In genomic region chr17:65538679-65539529, GRCh38 we compare ENCODE assay signal across 13 cellular contexts. TPM values are rescaled to one million over a fixed set of nuclear protein-coding genes. Genes with fewer than 3 reads are reported as not detected.
DNase-seq lines count a peak whose midpoint lies in the region; ATAC-seq, FAIRE-seq and TF ChIP-seq lines count a peak whose summit lies in the region.
"Had no signal": no experiment of that assay in that cellular context is flagged by ENCODE, and none has a peak within 500 bp of the region (broad histone marks: within the 10 kb centered on the region; RNA-seq: fewer than 3 reads in every experiment).

No MANE protein-coding gene starts in this region.

- no peak overlapping the region for H3K9ac ChIP-seq in HepG2 (ENCODE audit: insufficient read depth, low read depth, low read length)

- H4K20me1 ChIP-seq in HepG2 (ENCODE audit: insufficient read depth, low read length) = peaks cover 96% of the 10 kb centered on the region

- no peaks in the 10 kb centered on the region for H3K9me3 Mint-ChIP-seq in CD4-positive, alpha-beta memory T cell
- H3K9me3 Mint-ChIP-seq in activated T-helper 1 cell treated with anti-CD3 and anti-CD28 coated beads, Interleukin-12 subunit alpha, Interleukin-12 subunit beta, Interleukin-2, Interleukin-4 antibody, amounts not matched to agents 30 ng/mL and 10 ng/mL and 1 ng/mL, durations not matched to agents 14 hours and 24 hours and 36 hours = no peaks in the 10 kb centered on the region

- TF ChIP-seq RAD21 in HepG2 (CRISPR knock-in tag; IDR thresholded peaks at IDR 0.05) = no peak

- intact Hi-C loops in CD4-positive, alpha-beta memory T cell (cut with micrococcal nuclease) = loop anchor here (2.0 kb wide), 1 partner anchor 18 kb away; no protein-coding TSS in a partner anchor
- intact Hi-C loops in activated T-helper 1 cell treated with anti-CD3 and anti-CD28 coated beads, Interleukin-12 subunit alpha, Interleukin-12 subunit beta, Interleukin-2, Interleukin-4 antibody, amounts not matched to agents 30 ng/mL and 10 ng/mL and 1 ng/mL, durations not matched to agents 14 hours and 24 hours and 36 hours (cut with micrococcal nuclease) = no loop called here
- intact Hi-C loops in HepG2 (cut with micrococcal nuclease; ENCODE audit: unreplicated experiment) = no loop called here

- H3K27ac Mint-ChIP-seq in CD4-positive, alpha-beta memory T cell = peak overlapping the region in 6 of 7 donors; percentile 52 to 84 (median 79)
- peak overlapping the region; percentile 58 for H3K27ac Mint-ChIP-seq in activated T-helper 1 cell treated with anti-CD3 and anti-CD28 coated beads, Interleukin-12 subunit alpha, Interleukin-12 subunit beta, Interleukin-2, Interleukin-4 antibody, amounts not matched to agents 30 ng/mL and 10 ng/mL and 1 ng/mL, durations not matched to agents 14 hours and 24 hours and 36 hours

- 95% methylated on average over 12 of the region's 12 CpGs for WGBS in HepG2 (ENCODE audit: low lambda C conversion rate)
- WGBS in suprapubic skin = 77% methylated on average over 12 of the region's 12 CpGs

- H3K4me2 ChIP-seq in HepG2 (ENCODE audit: low read depth, low read length) = no peak overlapping the region

- H3K4me3 ChIP-seq in AG10803 (ENCODE audit: low read length) (peak overlapping the region; percentile 22; the same call in 1 of the 2 replicates), HepG2 (replicated peaks in 1 of 3; ENCODE audit: insufficient read depth in 1 of 3, low read depth in 2 of 3, low read length in 3 of 3) (no peak overlapping the region), suprapubic skin (no peak overlapping the region)
- no peak overlapping the region for H3K4me3 ChIP-seq in CD4-positive, alpha-beta memory T cell (ENCODE audit: low read length in 2 of 2)
- H3K4me3 ChIP-seq: heart left ventricle, upper lobe of left lung had no signal

- H3K27me3 Mint-ChIP-seq in CD4-positive, alpha-beta memory T cell = no peaks in the 10 kb centered on the region
- H3K27me3 Mint-ChIP-seq in activated T-helper 1 cell treated with anti-CD3 and anti-CD28 coated beads, Interleukin-12 subunit alpha, Interleukin-12 subunit beta, Interleukin-2, Interleukin-4 antibody, amounts not matched to agents 30 ng/mL and 10 ng/mL and 1 ng/mL, durations not matched to agents 14 hours and 24 hours and 36 hours (ENCODE audit: insufficient read depth) = peaks cover 12% of the 10 kb centered on the region

- peaks cover 21 to 40% (median 32%) of the 10 kb centered on the region in 4 donors for H3K4me1 Mint-ChIP-seq in CD4-positive, alpha-beta memory T cell
- H3K4me1 Mint-ChIP-seq in activated T-helper 1 cell treated with anti-CD3 and anti-CD28 coated beads, Interleukin-12 subunit alpha, Interleukin-12 subunit beta, Interleukin-2, Interleukin-4 antibody, amounts not matched to agents 30 ng/mL and 10 ng/mL and 1 ng/mL, durations not matched to agents 14 hours and 24 hours and 36 hours (ENCODE audit: low read depth) = peaks cover 7% of the 10 kb centered on the region

- no TSS peak for BruUV-seq in HepG2 (replicated peaks; lab: Mats Ljungman, UMichigan)

- H3K36me3 ChIP-seq in CD4-positive, alpha-beta memory T cell (ENCODE audit: insufficient read depth, low read length) = peaks cover 49% of the 10 kb centered on the region
- H3K36me3 ChIP-seq in HepG2 (replicated peaks in 1 of 2; ENCODE audit: control insufficient read depth in 1 of 2, insufficient read depth in 2 of 2, low read length in 2 of 2) (peaks cover 71 to 99% of the 10 kb centered on the region in 2 experiments), suprapubic skin (peaks cover 71% of the 10 kb centered on the region)

- in situ Hi-C loops in HepG2 (cut with HindIII; ENCODE audit: extremely low pct_ligation_motif_present, low pct_unique_long_range_greater_than_20kb) = loop anchor here (25.0 kb wide), 1 partner anchor 623 kb away; no protein-coding TSS in a partner anchor

- CTCF ChIA-PET in CD4-positive, alpha-beta memory T cell (lab: Charles Lee; ENCODE audit: partially characterized antibody) = interaction anchor here (0.8 to 2.0 kb wide), 4 partner anchors 17 to 258 kb away, joined by 3 to 5 read pairs (median 4); no protein-coding TSS in a partner anchor
- CTCF ChIA-PET in HepG2 (lab: Yijun Ruan, JAX; ENCODE audit: low intra/inter-chr PET ratio, low total read pairs) = no interaction called here

- H2AFZ ChIP-seq in HepG2 (ENCODE audit: low read length) = no peak overlapping the region

- no peak for TF ChIP-seq CTCF in AG10803 (conservative IDR thresholded peaks at IDR 0.05; ENCODE audit: low read length)
- no peak for TF ChIP-seq CTCF in HepG2 (CRISPR knock-in tag; IDR thresholded peaks at IDR 0.05)
- TF ChIP-seq CTCF in suprapubic skin (IDR thresholded peaks at IDR 0.05) = no peak

- DNase-seq in AG10803 (ENCODE audit: low read depth) = no peak
- DNase-seq in CD4-positive, alpha-beta memory T cell = peak in 1 of 5 donors; percentile 18
- DNase-seq in activated T-helper 1 cell treated with anti-CD3 and anti-CD28 coated beads, Interleukin-12 subunit alpha, Interleukin-12 subunit beta, Interleukin-2, Interleukin-4 antibody, amounts not matched to agents 30 ng/mL and 10 ng/mL and 1 ng/mL, durations not matched to agents 14 hours and 24 hours and 36 hours (ENCODE audit: low spot score) = no peak
- DNase-seq in HepG2 (ENCODE audit: low spot score) = no peak
- DNase-seq in hippocampal formation (lab: John Stamatoyannopoulos, UW) = no peak
- DNase-seq in ecto neural progenitor cell (ENCODE audit: low spot score) = no peak
- DNase-seq in suprapubic skin (ENCODE audit: low spot score in 2 of 2) = no peak
- DNase-seq in COLO829 (ENCODE audit: low spot score) = no peak
- DNase-seq: NCI-H82, T-helper 9 cell had no signal

- no peaks in the 10 kb centered on the region for H3K9me3 ChIP-seq in CD4-positive, alpha-beta memory T cell (ENCODE audit: control insufficient read depth in 1 of 2, low read length in 2 of 2)
- H3K9me3 ChIP-seq in HepG2 (ENCODE audit: low read length) = no peaks in the 10 kb centered on the region
- no peaks in the 10 kb centered on the region for H3K9me3 ChIP-seq in suprapubic skin
- H3K9me3 ChIP-seq: heart left ventricle, upper lobe of left lung had no signal

- H3K27ac ChIP-seq in CD4-positive, alpha-beta memory T cell (ENCODE audit: low read depth, low read length) = no peak overlapping the region
- H3K27ac ChIP-seq in HepG2 (ENCODE audit: extremely low read length, insufficient read depth, low read length) (no peak overlapping the region), suprapubic skin (no peak overlapping the region)
- H3K27ac ChIP-seq: heart left ventricle, upper lobe of left lung had no signal

- no peaks in the 10 kb centered on the region for H3K27me3 ChIP-seq in CD4-positive, alpha-beta memory T cell (ENCODE audit: insufficient read depth, low read length)
- H3K27me3 ChIP-seq in HepG2 (ENCODE audit: control insufficient read depth in 1 of 2, insufficient read depth in 2 of 2, low read length in 2 of 2) = no peaks in the 10 kb centered on the region
- no peaks in the 10 kb centered on the region for H3K27me3 ChIP-seq in suprapubic skin
- H3K27me3 ChIP-seq: heart left ventricle, upper lobe of left lung had no signal

- no peak for ATAC-seq in HepG2

- H3K79me2 ChIP-seq in HepG2 (ENCODE audit: insufficient read depth, low read length) = peaks cover 47% of the 10 kb centered on the region

- peak overlapping the region; percentile 21 to 87 (median 62) for H3K4me3 Mint-ChIP-seq in CD4-positive, alpha-beta memory T cell
- H3K4me3 Mint-ChIP-seq in activated T-helper 1 cell treated with anti-CD3 and anti-CD28 coated beads, Interleukin-12 subunit alpha, Interleukin-12 subunit beta, Interleukin-2, Interleukin-4 antibody, amounts not matched to agents 30 ng/mL and 10 ng/mL and 1 ng/mL, durations not matched to agents 14 hours and 24 hours and 36 hours = peak overlapping the region; percentile 77

- H3K4me1 ChIP-seq in CD4-positive, alpha-beta memory T cell (ENCODE audit: insufficient read depth, low read length) = peaks cover 20% of the 10 kb centered on the region
- H3K4me1 ChIP-seq in HepG2 (ENCODE audit: insufficient read depth, low read length) (peaks cover 22% of the 10 kb centered on the region), suprapubic skin (peaks cover 7% of the 10 kb centered on the region)

- TF ChIP-seq EP300 in HepG2 (IDR thresholded peaks at IDR 0.05; ENCODE audit: low read depth in 2 of 2, low read length in 2 of 2) (no peak), HepG2 (CRISPR knock-in tag; IDR thresholded peaks at IDR 0.05; ENCODE audit: borderline replicate concordance) (no peak), suprapubic skin (IDR thresholded peaks at IDR 0.05) (no peak)

- TF ChIP-seq POLR2A in HepG2 (IDR thresholded peaks at IDR 0.05; ENCODE audit: insufficient read depth in 1 of 2, low read depth in 2 of 2, low read length in 2 of 2) (peak in 1 of 2 experiments; percentile 17; a peak in 1 of 4 replicates), suprapubic skin (IDR thresholded peaks at IDR 0.05) (no peak)

- POLR2A ChIA-PET in CD4-positive, alpha-beta memory T cell (lab: Charles Lee; ENCODE audit: partially characterized antibody) = interaction anchor here (1.3 to 1.4 kb wide), 2 partner anchors 18 to 20 kb away, joined by 6 to 9 read pairs; no protein-coding TSS in a partner anchor
- POLR2A ChIA-PET in HepG2 (lab: Yijun Ruan, JAX) = interaction anchor here (0.6 to 2.1 kb wide), 2 partner anchors 12 to 156 kb away, joined by 3 to 4 read pairs; no protein-coding TSS in a partner anchor

- peaks cover 51 to 72% of the 10 kb centered on the region in 2 donors for H3K36me3 Mint-ChIP-seq in CD4-positive, alpha-beta memory T cell
- peaks cover 12% of the 10 kb centered on the region for H3K36me3 Mint-ChIP-seq in activated T-helper 1 cell treated with anti-CD3 and anti-CD28 coated beads, Interleukin-12 subunit alpha, Interleukin-12 subunit beta, Interleukin-2, Interleukin-4 antibody, amounts not matched to agents 30 ng/mL and 10 ng/mL and 1 ng/mL, durations not matched to agents 14 hours and 24 hours and 36 hours (ENCODE audit: low read depth)

- FAIRE-seq in HepG2 (lab: Jason Lieb, UNC) = no peak
- FAIRE-seq: GM12892 had no signal

RNA-seq across cellular contexts. Expression of gene AXIN2, which starts 22.5 kb away (rescaled TPM):
- total RNA-seq in CD4-positive, alpha-beta memory T cell = 10 to 100 TPM; 30.1 to 30.3 TPM
- polyA plus RNA-seq in CD4-positive, alpha-beta memory T cell = 10 to 100 TPM in 1 of 2 donors, 1 to 10 TPM in 1; 3.4 to 11.8 TPM
- total RNA-seq in activated T-helper 1 cell treated with anti-CD3 and anti-CD28 coated beads, Interleukin-12 subunit alpha, Interleukin-12 subunit beta, Interleukin-2, Interleukin-4 antibody, amounts not matched to agents 30 ng/mL and 10 ng/mL and 1 ng/mL, durations not matched to agents 14 hours and 24 hours and 36 hours = 4.9 and 5.6 TPM in 2 replicates
- total RNA-seq in HepG2 (2016; rRNA removed; fragmentation: Illumina TruSeq; extraction: Trizol) (53.8 and 58.6 TPM in 2 replicates), suprapubic skin (10 to 100 TPM in 3 of 4 donors, 1 to 10 TPM in 1; 9.8 to 36.9 (median 19.8) TPM)
- 12.0 and 13.7 TPM in 2 replicates for total RNA-seq in HepG2 (2016; cell fraction: cytosol; rRNA removed; fragmentation: Illumina TruSeq; extraction: Trizol; ENCODE audit: low read depth)
- total RNA-seq in HepG2 (2016; cell fraction: insoluble cytoplasmic fraction; rRNA removed; fragmentation: Illumina TruSeq; extraction: Trizol) = 45.1 and 59.6 TPM in 2 replicates
- total RNA-seq in HepG2 (2016; cell fraction: membrane; rRNA removed; fragmentation: Illumina TruSeq; extraction: Trizol) = 27.0 and 28.7 TPM in 2 replicates
- total RNA-seq in HepG2 (2016; cell fraction: nucleus; rRNA removed; fragmentation: Illumina TruSeq; extraction: Trizol) = 79.3 and 81.9 TPM in 2 replicates
- 55.0 and 63.4 TPM in 2 replicates for polyA plus RNA-seq in HepG2 (2011; rRNA removed)
- polyA plus RNA-seq in HepG2 (2011; cell fraction: cytosol; rRNA removed) = 29.9 and 39.9 TPM in 2 replicates
- 126 and 210 TPM in 2 replicates for polyA plus RNA-seq in HepG2 (2011; cell fraction: nucleus; rRNA removed)
- polyA plus RNA-seq in HepG2 (2012) = 55.5 and 56.3 TPM in 2 replicates
- 2.0 and 2.2 TPM in 2 replicates for polyA plus RNA-seq in HepG2 (2016; cell fraction: cytosol; fragmentation: Illumina TruSeq; extraction: Trizol; ENCODE audit: low read depth)
- polyA plus RNA-seq in HepG2 (2016; cell fraction: insoluble cytoplasmic fraction; fragmentation: Illumina TruSeq; extraction: Trizol; ENCODE audit: low read depth) = 34.3 and 44.8 TPM in 2 replicates
- 9.2 and 9.3 TPM in 2 replicates for polyA plus RNA-seq in HepG2 (2016; cell fraction: membrane; fragmentation: Illumina TruSeq; extraction: Trizol; ENCODE audit: low read depth)
- polyA plus RNA-seq in HepG2 (2016; cell fraction: nucleus; fragmentation: Illumina TruSeq; extraction: Trizol; ENCODE audit: insufficient read depth, low read depth) = 115 and 117 TPM in 2 replicates
- polyA minus RNA-seq in HepG2 (2011; rRNA and poly(A)+ RNA removed; ENCODE audit: low replicate concordance) = 0.09 and 105 TPM in 2 replicates
- polyA minus RNA-seq in HepG2 (2011; cell fraction: cytosol; rRNA and poly(A)+ RNA removed) = 43.2 and 45.6 TPM in 2 replicates
- polyA minus RNA-seq in HepG2 (2011; cell fraction: nucleus; rRNA and poly(A)+ RNA removed) = 175 and 211 TPM in 2 replicates
